10 cellular contexts compared by ENCODE assay signal in the genomic region with DNA sequence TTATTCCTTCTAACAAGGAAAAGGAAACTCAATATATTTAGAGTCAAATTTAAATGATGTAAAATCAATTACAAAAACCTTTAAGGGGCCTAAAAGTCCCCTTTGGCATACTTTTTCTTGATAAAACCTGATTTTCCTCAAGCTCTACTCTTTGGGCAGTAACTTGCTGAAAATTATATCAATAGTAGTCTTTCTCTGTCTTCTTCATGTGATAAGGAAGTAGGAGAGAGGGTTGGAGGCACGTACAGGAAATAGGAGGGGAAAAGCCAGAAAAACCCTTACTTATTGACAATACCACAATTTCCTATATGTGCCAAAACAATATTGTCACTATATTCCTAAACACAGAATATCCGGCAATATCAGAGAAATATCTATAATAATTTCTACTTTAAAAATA. TPM values are rescaled to one million over a fixed set of nuclear protein-coding genes. Genes with fewer than 3 reads are reported as not detected.
A peak's percentile ranks its signal among the peaks of the same experiment; 100 is the strongest.
DNase-seq lines count a peak whose midpoint lies in the region; ATAC-seq and TF ChIP-seq lines count a peak whose summit lies in the region.
"Had no signal": no experiment of that assay in that cellular context is flagged by ENCODE, and none has a peak within 500 bp of the region (broad histone marks: within the 10 kb centered on the region; RNA-seq: fewer than 3 reads in every experiment).

No MANE protein-coding gene starts in this region.

- peak overlapping the region; percentile 30 for H3K4me3 ChIP-seq in CD8-positive, alpha-beta T cell (ENCODE audit: low read depth, low read length)
- H3K4me3 ChIP-seq: cardiac muscle cell had no signal

- no peaks in the 10 kb centered on the region for H3K27me3 Mint-ChIP-seq in CD8-positive, alpha-beta T cell (ENCODE audit: low read depth)
- no peaks in the 10 kb centered on the region for H3K27me3 Mint-ChIP-seq in natural killer cell (ENCODE audit: low read depth in 2 of 2)

- no peaks in the 10 kb centered on the region for H3K9me3 ChIP-seq in CD8-positive, alpha-beta T cell (ENCODE audit: low read length)

- H3K27me3 ChIP-seq in CD8-positive, alpha-beta T cell (ENCODE audit: insufficient read depth, low read length) = no peaks in the 10 kb centered on the region
- H3K27me3 ChIP-seq: cardiac muscle cell had no signal

- CTCF ChIA-PET in CD8-positive, alpha-beta T cell (lab: Charles Lee) = interaction anchor here (0.7 to 13.6 kb wide), 11 partner anchors 10 to 150 kb away, joined by 3 to 114 read pairs (median 4); a partner anchor contains a TSS

- H3K4me1 Mint-ChIP-seq in CD8-positive, alpha-beta T cell (ENCODE audit: low read depth) = peaks cover 72% of the 10 kb centered on the region
- H3K4me1 Mint-ChIP-seq in natural killer cell = peaks cover 82 to 87% of the 10 kb centered on the region in 2 donors

- H3K36me3 Mint-ChIP-seq in CD8-positive, alpha-beta T cell = peaks cover 77% of the 10 kb centered on the region
- peaks cover 50 to 56% of the 10 kb centered on the region in 2 donors for H3K36me3 Mint-ChIP-seq in activated naive CD4-positive, alpha-beta T cell treated with anti-CD3 and anti-CD28 coated beads, Interleukin-2, amount 50 U/mL, for 72 hours
- no peaks in the 10 kb centered on the region for H3K36me3 Mint-ChIP-seq in natural killer cell

- intact Hi-C loops in CD8-positive, alpha-beta T cell (cut with DNase I, micrococcal nuclease) = no loop called here
- intact Hi-C loops in natural killer cell (cut with micrococcal nuclease) = no loop called here

- H3K9me3 Mint-ChIP-seq in CD8-positive, alpha-beta T cell = no peaks in the 10 kb centered on the region
- H3K9me3 Mint-ChIP-seq in activated naive CD4-positive, alpha-beta T cell treated with anti-CD3 and anti-CD28 coated beads, Interleukin-2, amount 50 U/mL, for 72 hours = no peaks in the 10 kb centered on the region
- no peaks in the 10 kb centered on the region for H3K9me3 Mint-ChIP-seq in natural killer cell

- peak overlapping the region; percentile 92 for H3K27ac Mint-ChIP-seq in CD8-positive, alpha-beta T cell
- H3K27ac Mint-ChIP-seq in activated naive CD4-positive, alpha-beta T cell treated with anti-CD3 and anti-CD28 coated beads, Interleukin-2, amount 50 U/mL, for 72 hours = peak overlapping the region; percentile 98 to 100
- peak overlapping the region; percentile 71 to 84 for H3K27ac Mint-ChIP-seq in natural killer cell

- DNase-seq in CD8-positive, alpha-beta T cell = no peak
- peak; percentile 70 to 73 for DNase-seq in Kasumi-1 (lab: John Stamatoyannopoulos, UW)
- no peak for DNase-seq in activated naive CD4-positive, alpha-beta T cell treated with anti-CD3 and anti-CD28 coated beads, Interleukin-2, amount 50 U/mL, for 72 hours (ENCODE audit: low spot score in 2 of 2)
- no peak for DNase-seq in natural killer cell
- DNase-seq in SW 1271 (lab: John Stamatoyannopoulos, UW) = no peak
- no peak for DNase-seq in stimulated activated CD4-positive, alpha-beta T cell treated with anti-CD3 and anti-CD28 coated beads, Interleukin-2, amount 100 ng/mL, for 48 hours
- no peak for DNase-seq in activated effector memory CD4-positive, alpha-beta T cell treated with Interleukin-2 at 50 U/mL for 16 hours

- H3K36me3 ChIP-seq in CD8-positive, alpha-beta T cell (ENCODE audit: insufficient read depth, low read length) = peaks cover 7% of the 10 kb centered on the region
- H3K36me3 ChIP-seq: cardiac muscle cell had no signal

- peak overlapping the region; percentile 97 for H3K4me3 Mint-ChIP-seq in CD8-positive, alpha-beta T cell
- H3K4me3 Mint-ChIP-seq in natural killer cell = peak overlapping the region; percentile 73

- no peak for TF ChIP-seq CTCF in CD8-positive, alpha-beta T cell (IDR thresholded peaks at IDR 0.05)
- no peak for TF ChIP-seq CTCF in natural killer cell (IDR thresholded peaks at IDR 0.05)

- POLR2A ChIA-PET in CD8-positive, alpha-beta T cell (lab: Charles Lee) = interaction anchor here (0.6 to 14.7 kb wide), 9 partner anchors 9 to 111 kb away, joined by 3 to 210 read pairs (median 4); a partner anchor contains a TSS

- peak overlapping the region; percentile 22 for H3K27ac ChIP-seq in CD8-positive, alpha-beta T cell (ENCODE audit: low read depth, low read length)
- H3K27ac ChIP-seq: cardiac muscle cell had no signal

- peaks cover 51% of the 10 kb centered on the region for H3K4me1 ChIP-seq in CD8-positive, alpha-beta T cell (ENCODE audit: insufficient read depth, low read length)

- ATAC-seq in CD8-positive, alpha-beta T cell = no peak
- no peak for ATAC-seq in activated naive CD4-positive, alpha-beta T cell treated with anti-CD3 and anti-CD28 coated beads, Interleukin-2, amount 50 U/mL, for 72 hours
- ATAC-seq in natural killer cell (no peak), HG03520 (IDR thresholded peaks at IDR 0.05; ENCODE audit: unreplicated experiment) (no peak)

RNA-seq across cellular contexts. Expression of a gene that starts 9.6 kb away (rescaled TPM):
- total RNA-seq in CD8-positive, alpha-beta T cell = 100 to 1,000 TPM; 533 to 539 TPM
- 10 to 100 TPM; 81.2 to 82.9 TPM for total RNA-seq in activated naive CD4-positive, alpha-beta T cell treated with anti-CD3 and anti-CD28 coated beads, Interleukin-2, amount 50 U/mL, for 72 hours
- 100 to 1,000 TPM; 195 to 233 (median 195) TPM for total RNA-seq in natural killer cell
- total RNA-seq: cardiac muscle cell, RPMI7951 had no signal

Comparison
In these comparisons a context has a peak if more than half of its experiments do, and no peak if none do; other contexts are left out.
1. DNase-seq: peak in Kasumi-1 (2 of 2); none in CD8-positive, alpha-beta T cell (0 of 7), activated naive CD4-positive, alpha-beta T cell treated with anti-CD3 and anti-CD28 coated beads, Interleukin-2, amount 50 U/mL, for 72 hours (0 of 2), natural killer cell (single experiment), SW 1271 (0 of 2), stimulated activated CD4-positive, alpha-beta T cell treated with anti-CD3 and anti-CD28 coated beads, Interleukin-2, amount 100 ng/mL, for 48 hours (0 of 2) and activated effector memory CD4-positive, alpha-beta T cell treated with Interleukin-2 at 50 U/mL for 16 hours (single experiment).
2. Peak in every context shown above with its lines, with median percentiles within 50 percentile points of each other: H3K27ac Mint-ChIP-seq.